16 cellular contexts compared by ENCODE assay signal in genomic region chr9:130382086-130382485, GRCh38.
A peak's percentile ranks its signal among the peaks of the same experiment; 100 is the strongest.
DNase-seq lines count a peak whose midpoint lies in the region; ATAC-seq, FAIRE-seq and TF ChIP-seq lines count a peak whose summit lies in the region.
"Had no signal": no experiment of that assay in that cellular context is flagged by ENCODE, and none has a peak within 500 bp of the region (broad histone marks: within the 10 kb centered on the region; RNA-seq: fewer than 3 reads in every experiment).

No MANE protein-coding gene starts in this region.

- TF ChIP-seq RAD21 in HepG2 (CRISPR knock-in tag; IDR thresholded peaks at IDR 0.05): no peak

- H3K27ac ChIP-seq in HepG2 (ENCODE audit: extremely low read length, insufficient read depth, low read length) (no peak overlapping the region), right lobe of liver (no peak overlapping the region), kidney (ENCODE audit: low read depth in 2 of 2, low read length in 2 of 2) (no peak overlapping the region)
- H3K27ac ChIP-seq: BLaER1 had no signal

- TF ChIP-seq CTCF in HepG2 (CRISPR knock-in tag; IDR thresholded peaks at IDR 0.05) (no peak), right lobe of liver (IDR thresholded peaks at IDR 0.05) (no peak), WTC11 (IDR thresholded peaks at IDR 0.05) (no peak), kidney (IDR thresholded peaks at IDR 0.05; ENCODE audit: borderline replicate concordance, extremely low read depth, insufficient read depth) (no peak)

- H3K4me1 ChIP-seq in HepG2 (ENCODE audit: insufficient read depth, low read length) (peaks cover 7% of the 10 kb centered on the region; the same call in 1 of the 2 replicates), right lobe of liver (no peaks in the 10 kb centered on the region), kidney (ENCODE audit: control insufficient read depth in 1 of 2, insufficient read depth in 1 of 2, low read depth in 1 of 2, low read length in 2 of 2) (peaks cover 0 to 4% of the 10 kb centered on the region in 2 donors)
- H3K4me1 ChIP-seq: BLaER1, Caco-2 had no signal

- POLR2A ChIA-PET in HepG2 (lab: Yijun Ruan, JAX) (no interaction called here), WTC11 (lab: Charles Lee) (no interaction called here)

- H3K36me3 ChIP-seq in HepG2 (replicated peaks in 1 of 2; ENCODE audit: control insufficient read depth in 1 of 2, insufficient read depth in 2 of 2, low read length in 2 of 2): no peaks in the 10 kb centered on the region
- H3K36me3 ChIP-seq in right lobe of liver: no peaks in the 10 kb centered on the region
- H3K36me3 ChIP-seq in kidney (ENCODE audit: control insufficient read depth in 1 of 2, insufficient read depth in 2 of 2, low read length in 2 of 2): no peaks in the 10 kb centered on the region
- H3K36me3 ChIP-seq: BLaER1 had no signal

- H3K27me3 ChIP-seq in HepG2 (ENCODE audit: control insufficient read depth in 1 of 2, insufficient read depth in 2 of 2, low read length in 2 of 2) (peaks cover 7 to 32% of the 10 kb centered on the region in 2 experiments; a peak in 3 of 5 replicates), right lobe of liver (no peaks in the 10 kb centered on the region)
- H3K27me3 ChIP-seq: BLaER1 had no signal

- DNase-seq in HepG2 (ENCODE audit: low spot score): no peak
- no peak for DNase-seq in right lobe of liver
- DNase-seq in WTC11 (ENCODE audit: low spot score): peak; percentile 45
- peak; percentile 71 for DNase-seq in kidney
- no peak for DNase-seq in stimulated activated CD4-positive, alpha-beta T cell treated with anti-CD3 and anti-CD28 coated beads, Interleukin-4, amount 100 ng/mL, for 4 hours
- no peak for DNase-seq in occipital lobe (lab: John Stamatoyannopoulos, UW)
- DNase-seq: 8988T; AML-193; Caco-2; CD8-positive, alpha-beta memory T cell; DND-41; GDM1 had no signal

- H3K36me3 Mint-ChIP-seq in WTC11: no peaks in the 10 kb centered on the region
- H3K36me3 Mint-ChIP-seq: CD8-positive, alpha-beta memory T cell had no signal

- no peak overlapping the region for H2AFZ ChIP-seq in HepG2 (ENCODE audit: low read length)

- intact Hi-C loops in HepG2 (cut with micrococcal nuclease; ENCODE audit: unreplicated experiment): no loop called here
- intact Hi-C loops in right lobe of liver (cut with DNase I): no loop called here
- intact Hi-C loops in kidney (cut with DNase I): no loop called here

- no peak overlapping the region for H3K4me3 ChIP-seq in HepG2 (replicated peaks in 1 of 3; ENCODE audit: insufficient read depth in 1 of 3, low read depth in 2 of 3, low read length in 3 of 3)
- no peak overlapping the region for H3K4me3 ChIP-seq in right lobe of liver
- no peak overlapping the region for H3K4me3 ChIP-seq in kidney (ENCODE audit: low read length in 2 of 2)
- H3K4me3 ChIP-seq: BLaER1 had no signal

- TF ChIP-seq EP300 in HepG2 (IDR thresholded peaks at IDR 0.05; ENCODE audit: low read depth in 2 of 2, low read length in 2 of 2) (no peak), HepG2 (CRISPR knock-in tag; IDR thresholded peaks at IDR 0.05; ENCODE audit: borderline replicate concordance) (no peak)

- H3K4me2 ChIP-seq in HepG2 (ENCODE audit: low read depth, low read length): no peak overlapping the region
- H3K4me2 ChIP-seq: BLaER1 had no signal

- ATAC-seq in HepG2: peak; percentile 70
- ATAC-seq in right lobe of liver: no peak
- ATAC-seq in WTC11: peak; percentile 73
- no peak for ATAC-seq in HG02970 (IDR thresholded peaks at IDR 0.05; ENCODE audit: low FRiP score, unreplicated experiment)

- peaks cover 2% of the 10 kb centered on the region; the same call in 1 of the 2 replicates for H4K20me1 ChIP-seq in HepG2 (ENCODE audit: insufficient read depth, low read length)
- H4K20me1 ChIP-seq: BLaER1 had no signal

- H3K4me3 Mint-ChIP-seq in WTC11: no peak overlapping the region
- H3K4me3 Mint-ChIP-seq: CD8-positive, alpha-beta memory T cell had no signal

- no peak for FAIRE-seq in HepG2 (lab: Jason Lieb, UNC)
- FAIRE-seq in kidney (lab: Jason Lieb, UNC): no peak
- FAIRE-seq: GM19239, H1 had no signal

- TF ChIP-seq POLR2A in HepG2 (IDR thresholded peaks at IDR 0.05; ENCODE audit: insufficient read depth in 1 of 2, low read depth in 2 of 2, low read length in 2 of 2) (no peak), right lobe of liver (IDR thresholded peaks at IDR 0.05) (no peak)

- H3K27ac Mint-ChIP-seq in WTC11: no peak overlapping the region
- H3K27ac Mint-ChIP-seq: CD8-positive, alpha-beta memory T cell had no signal

- H3K79me2 ChIP-seq in HepG2 (ENCODE audit: insufficient read depth, low read length): no peaks in the 10 kb centered on the region

- no peaks in the 10 kb centered on the region for H3K27me3 Mint-ChIP-seq in WTC11 (ENCODE audit: low read depth)

- no CpG with 5 or more reads among the region's 18 CpGs for WGBS in HepG2 (ENCODE audit: low lambda C conversion rate)
- 93% methylated on average over 3 of the region's 18 CpGs for WGBS in right lobe of liver (ENCODE audit: insufficient coverage, low coverage, low lambda C conversion rate, missing lambda C conversion rate)

- no peaks in the 10 kb centered on the region for H3K4me1 Mint-ChIP-seq in WTC11
- H3K4me1 Mint-ChIP-seq: CD8-positive, alpha-beta memory T cell had no signal

- H3K9ac ChIP-seq in HepG2 (ENCODE audit: insufficient read depth, low read depth, low read length): no peak overlapping the region
- no peak overlapping the region for H3K9ac ChIP-seq in kidney (ENCODE audit: low read length in 2 of 2)
- H3K9ac ChIP-seq: BLaER1 had no signal

- in situ Hi-C loops in HepG2 (cut with HindIII; ENCODE audit: extremely low pct_ligation_motif_present, low pct_unique_long_range_greater_than_20kb): no loop called here

- H3K9me3 ChIP-seq in HepG2 (ENCODE audit: low read length) (no peaks in the 10 kb centered on the region), right lobe of liver (no peaks in the 10 kb centered on the region), kidney (ENCODE audit: control insufficient read depth in 1 of 2, low read length in 2 of 2) (no peaks in the 10 kb centered on the region)
- H3K9me3 ChIP-seq: BLaER1, Caco-2 had no signal

- no peaks in the 10 kb centered on the region for H3K9me3 Mint-ChIP-seq in WTC11
- H3K9me3 Mint-ChIP-seq: CD8-positive, alpha-beta memory T cell had no signal

- BruUV-seq in HepG2 (replicated peaks; lab: Mats Ljungman, UMichigan): no TSS peak

- CTCF ChIA-PET in HepG2 (lab: Yijun Ruan, JAX; ENCODE audit: low intra/inter-chr PET ratio, low total read pairs) (no interaction called here), WTC11 (lab: Charles Lee) (interaction anchor here (0.5 to 1.3 kb wide), 3 partner anchors 67 to 1241 kb away, joined by 3 read pairs; no protein-coding TSS in a partner anchor)

TF ChIP-seq in HepG2, 621 proteins besides CTCF, POLR2A, EP300 and RAD21 (continues in another document):
- no peak for TF ChIP-seq U2AF1 (optimal IDR thresholded peaks at IDR 0.05; ENCODE audit: low read depth, low read length)
- no peak for TF ChIP-seq ZNF232 (CRISPR knock-in tag; IDR thresholded peaks at IDR 0.05; ENCODE audit: borderline replicate concordance)
- no peak for TF ChIP-seq PAWR (CRISPR knock-in tag; IDR thresholded peaks at IDR 0.05; ENCODE audit: borderline replicate concordance)
- no peak for TF ChIP-seq ARNTL (CRISPR knock-in tag; IDR thresholded peaks at IDR 0.05)

TF ChIP-seq in WTC11, 78 proteins besides CTCF, POLR2A, EP300 and RAD21:
- TF ChIP-seq RORB (CRISPR knock-in tag; IDR thresholded peaks at IDR 0.05) (no peak), PRRX2 (CRISPR knock-in tag; IDR thresholded peaks at IDR 0.05) (no peak), JAZF1 (CRISPR knock-in tag; IDR thresholded peaks at IDR 0.05) (no peak), ZSCAN18 (CRISPR knock-in tag; IDR thresholded peaks at IDR 0.05) (no peak), ZBTB43 (CRISPR knock-in tag; IDR thresholded peaks at IDR 0.05) (no peak), CBFB (CRISPR knock-in tag; IDR thresholded peaks at IDR 0.05; ENCODE audit: low read depth) (no peak), ZMAT4 (CRISPR knock-in tag; IDR thresholded peaks at IDR 0.05) (no peak), RELA (CRISPR knock-in tag; IDR thresholded peaks at IDR 0.05; ENCODE audit: borderline replicate concordance) (no peak)

Comparison
In these comparisons a context has a peak if more than half of its experiments do, and no peak if none do; other contexts are left out.
1. ATAC-seq: peak in HepG2 (single experiment) and WTC11 (single experiment); none in right lobe of liver (0 of 4) and HG02970 (single experiment).
2. DNase-seq: peak in WTC11 (single experiment) and kidney (single experiment); none in HepG2 (single experiment), right lobe of liver (0 of 3), stimulated activated CD4-positive, alpha-beta T cell treated with anti-CD3 and anti-CD28 coated beads, Interleukin-4, amount 100 ng/mL, for 4 hours (0 of 2) and occipital lobe (single experiment).